ENCODE assay signal across 18 cellular contexts in genomic region chr6:21079468-21080048, GRCh38.
DNase-seq lines count a peak whose midpoint lies in the region; ATAC-seq, FAIRE-seq and TF ChIP-seq lines count a peak whose summit lies in the region.
"Had no signal": no experiment of that assay in that cellular context is flagged by ENCODE, and none has a peak within 500 bp of the region (broad histone marks: within the 10 kb centered on the region; RNA-seq: fewer than 3 reads in every experiment).

No MANE protein-coding gene starts in this region.

- H4K20me1 ChIP-seq in endothelial cell of umbilical vein (replicated peaks; ENCODE audit: control insufficient read depth, extremely low read depth, insufficient read depth, low read length) = no peaks in the 10 kb centered on the region

- DNase-seq in EH (ENCODE audit: low read depth) = peak; percentile 85
- peak; percentile 25 for DNase-seq in OCI-M1 (lab: John Stamatoyannopoulos, UW)
- no peak for DNase-seq in endothelial cell of umbilical vein (ENCODE audit: low read depth, low spot score)
- DNase-seq in mucosa of gallbladder (ENCODE audit: low spot score) = peak; percentile 20
- DNase-seq in globus pallidus (ENCODE audit: low spot score) = no peak
- DNase-seq in NCI-H345 (lab: John Stamatoyannopoulos, UW) = no peak
- DNase-seq in NCI-H2081 treated with DMSO at 0.1 percent for 48 hours (lab: John Stamatoyannopoulos, UW) = no peak
- DNase-seq: activated effector memory CD4-positive, alpha-beta T cell treated with anti-CD3 and anti-CD28 coated beads, Interleukin-2, amount 50 U/mL, for 16 hours; effector memory CD8-positive, alpha-beta T cell; heart right ventricle; kidney glomerular epithelial cell; NCI-H1417; PC-3; stomach; SW 1271 had no signal

- intact Hi-C loops in endothelial cell of umbilical vein (cut with micrococcal nuclease) = no loop called here

- no peaks in the 10 kb centered on the region for H3K27me3 ChIP-seq in endothelial cell of umbilical vein (ENCODE audit: control insufficient read depth in 2 of 2, insufficient read depth in 2 of 2, low read length in 2 of 2)
- H3K27me3 ChIP-seq: breast epithelium, heart right ventricle, stomach had no signal

- CTCF ChIA-PET in endothelial cell of umbilical vein (lab: Charles Lee) = no interaction called here

- no peak overlapping the region for H3K27ac ChIP-seq in endothelial cell of umbilical vein (ENCODE audit: insufficient read depth, low read depth, low read length)
- H3K27ac ChIP-seq: heart right ventricle, parathyroid adenoma, stomach had no signal

- H3K9me1 ChIP-seq in endothelial cell of umbilical vein (replicated peaks; ENCODE audit: control insufficient read depth, extremely low read depth, insufficient read depth, low read length) = no peaks in the 10 kb centered on the region

- H3K4me1 ChIP-seq in endothelial cell of umbilical vein (ENCODE audit: control insufficient read depth, extremely low read depth, insufficient read depth, low read length) = no peaks in the 10 kb centered on the region
- H3K4me1 ChIP-seq: breast epithelium, parathyroid adenoma had no signal

- H3K4me2 ChIP-seq in endothelial cell of umbilical vein (ENCODE audit: insufficient read depth, low read length) = no peak overlapping the region

- no peak overlapping the region for H3K4me3 ChIP-seq in endothelial cell of umbilical vein (replicated peaks in 1 of 3; ENCODE audit: insufficient read depth in 1 of 3, low read depth in 1 of 3, low read length in 3 of 3)
- H3K4me3 ChIP-seq: breast epithelium, heart right ventricle, stomach had no signal

- no peak overlapping the region for H3K9ac ChIP-seq in endothelial cell of umbilical vein (replicated peaks; ENCODE audit: extremely low read depth, insufficient read depth, low read length)
- H3K9ac ChIP-seq: parathyroid adenoma had no signal

- H3K9me3 ChIP-seq in endothelial cell of umbilical vein (replicated peaks; ENCODE audit: control insufficient read depth, insufficient read depth, low read length) = no peaks in the 10 kb centered on the region
- H3K9me3 ChIP-seq: breast epithelium, stomach had no signal

- no peak for TF ChIP-seq CTCF in endothelial cell of umbilical vein (IDR thresholded peaks at IDR 0.05; ENCODE audit: extremely low read depth in 1 of 2, insufficient read depth in 1 of 2, low read depth in 1 of 2, low read length in 2 of 2)

- dilution Hi-C loops in endothelial cell of umbilical vein (cut with MboI; ENCODE audit: extremely low pct_ligation_motif_present, low sequenced_read_pairs) = no loop called here

- POLR2A ChIA-PET in endothelial cell of umbilical vein (lab: Charles Lee) = no interaction called here

- FAIRE-seq in endothelial cell of umbilical vein (lab: Jason Lieb, UNC) = peak; percentile 74

- no peak for TF ChIP-seq POLR2A in endothelial cell of umbilical vein (IDR thresholded peaks at IDR 0.05; ENCODE audit: low read depth, low read length)

- no peak for ATAC-seq in esophagus mucosa
- ATAC-seq: effector memory CD8-positive, alpha-beta T cell; PC-3 had no signal

- H3K79me2 ChIP-seq in endothelial cell of umbilical vein (ENCODE audit: control insufficient read depth, insufficient read depth, low read length) = no peaks in the 10 kb centered on the region
- H3K79me2 ChIP-seq: parathyroid adenoma had no signal

- BruUV-seq in endothelial cell of umbilical vein (replicated peaks; lab: Mats Ljungman, UMichigan) = no TSS peak

- H3K36me3 ChIP-seq in endothelial cell of umbilical vein (ENCODE audit: control insufficient read depth in 2 of 2, extremely low read depth in 1 of 2, insufficient read depth in 2 of 2, low read length in 2 of 2) = no peaks in the 10 kb centered on the region
- H3K36me3 ChIP-seq: breast epithelium, stomach had no signal

- H2AFZ ChIP-seq in endothelial cell of umbilical vein (ENCODE audit: low read depth, low read length) = no peak overlapping the region
- H2AFZ ChIP-seq: parathyroid adenoma had no signal

TF ChIP-seq in endothelial cell of umbilical vein, 7 proteins besides CTCF, POLR2A, EP300 and RAD21:
- TF ChIP-seq MYC (IDR thresholded peaks at IDR 0.05; ENCODE audit: low read depth, low read length) (no peak), FOS (IDR thresholded peaks at IDR 0.05; ENCODE audit: borderline replicate concordance, insufficient read depth, low read length) (no peak), MAX (IDR thresholded peaks at IDR 0.05; ENCODE audit: insufficient read depth, insufficient read length) (no peak), JUN (IDR thresholded peaks at IDR 0.05; ENCODE audit: borderline replicate concordance, insufficient read depth, insufficient read length, low read depth) (no peak), GATA2 (IDR thresholded peaks at IDR 0.05; ENCODE audit: insufficient read depth, insufficient read length, low read depth, low read length) (no peak)

Comparison
In these comparisons a context has a peak if more than half of its experiments do, and no peak if none do; other contexts are left out.
1. DNase-seq: peak in EH (single experiment), OCI-M1 (single experiment) and mucosa of gallbladder (single experiment); none in endothelial cell of umbilical vein (single experiment), globus pallidus (single experiment), NCI-H345 (single experiment) and NCI-H2081 treated with DMSO at 0.1 percent for 48 hours (single experiment).